ENCODE assay signal across 19 cellular contexts in genomic region chr9:87543251-87543650, GRCh38. TPM values are rescaled to one million over a fixed set of nuclear protein-coding genes. Genes with fewer than 3 reads are reported as not detected.
DNase-seq lines count a peak whose midpoint lies in the region; ATAC-seq and TF ChIP-seq lines count a peak whose summit lies in the region.
"Had no signal": no experiment of that assay in that cellular context is flagged by ENCODE, and none has a peak within 500 bp of the region (broad histone marks: within the 10 kb centered on the region; RNA-seq: fewer than 3 reads in every experiment).

No MANE protein-coding gene starts in this region.

- peak; percentile 4 for DNase-seq in EH (ENCODE audit: low read depth)
- no peak for DNase-seq in OCI-LY7 (ENCODE audit: low spot score)
- no peak for DNase-seq in endodermal cell
- no peak for DNase-seq in mesothelial cell of epicardium (ENCODE audit: low spot score in 2 of 2, unreplicated experiment in 2 of 2)
- no peak for DNase-seq in activated effector memory CD4-positive, alpha-beta T cell treated with anti-CD3 and anti-CD28 coated beads, Interleukin-2, amount 50 U/mL, for 16 hours
- DNase-seq in SK-N-DZ (ENCODE audit: low spot score), result no peak
- DNase-seq: ACHN; CD4-positive, alpha-beta memory T cell; DMS79 treated with DMSO at 0.1 percent for 48 hours; GF-D8; GOT3; MM.1S; NCI-H1105; NCI-H1694 treated with DMSO at 0.1 percent for 48 hours; NCI-H510A; Peyer's patch; SHP77 had no signal

- H3K4me1 ChIP-seq in OCI-LY7 (ENCODE audit: insufficient read depth, low read length, poor library complexity, severe bottlenecking) (peaks cover 13% of the 10 kb centered on the region), endodermal cell (ENCODE audit: control insufficient read depth, insufficient read depth, low read length) (no peaks in the 10 kb centered on the region)

- H3K4me1 Mint-ChIP-seq in endodermal cell, result peaks cover 13% of the 10 kb centered on the region
- peaks cover 45% of the 10 kb centered on the region for H3K4me1 Mint-ChIP-seq in mesothelial cell of epicardium
- H3K4me1 Mint-ChIP-seq: CD4-positive, alpha-beta memory T cell had no signal

- no peaks in the 10 kb centered on the region for H4K20me1 ChIP-seq in OCI-LY7 (ENCODE audit: insufficient read depth, low read length)

- no peak for TF ChIP-seq CTCF in OCI-LY7 (conservative IDR thresholded peaks at IDR 0.05; ENCODE audit: low read length)
- TF ChIP-seq CTCF in endodermal cell (conservative IDR thresholded peaks at IDR 0.05), result no peak
- no peak for TF ChIP-seq CTCF in mesothelial cell of epicardium (IDR thresholded peaks at IDR 0.05; ENCODE audit: unreplicated experiment)

- H3K9me3 Mint-ChIP-seq in endodermal cell, result no peaks in the 10 kb centered on the region
- H3K9me3 Mint-ChIP-seq in mesothelial cell of epicardium, result no peaks in the 10 kb centered on the region

- H3K9me2 ChIP-seq in OCI-LY7 (ENCODE audit: insufficient read depth, low read length), result no peaks in the 10 kb centered on the region

- CTCF ChIA-PET in OCI-LY7 (lab: Charles Lee; ENCODE audit: unreplicated experiment), result no interaction called here

- POLR2A ChIA-PET in OCI-LY7 (lab: Charles Lee), result interaction anchor here (1.7 kb wide), 1 partner anchor 15 kb away, joined by 4 read pairs; no protein-coding TSS in a partner anchor

- H3K9ac ChIP-seq in endodermal cell (ENCODE audit: extremely low read depth, low read length, poor library complexity, severe bottlenecking), result no peak overlapping the region
- H3K9ac ChIP-seq: KMS-11 had no signal

- no peak overlapping the region for H3K27ac ChIP-seq in OCI-LY7 (ENCODE audit: low read depth, low read length, poor library complexity, severe bottlenecking)
- no peak overlapping the region for H3K27ac ChIP-seq in endodermal cell (ENCODE audit: low read depth, low read length)
- H3K27ac ChIP-seq: KMS-11, Peyer's patch had no signal

- intact Hi-C loops in OCI-LY7 (cut with micrococcal nuclease; ENCODE audit: unreplicated experiment), result no loop called here

- no peaks in the 10 kb centered on the region for H3K79me2 ChIP-seq in OCI-LY7 (ENCODE audit: insufficient read depth, low read depth, low read length)

- H3K36me3 ChIP-seq in OCI-LY7 (ENCODE audit: insufficient read depth, low read length) (no peaks in the 10 kb centered on the region), endodermal cell (ENCODE audit: control insufficient read depth, insufficient read depth, low read length) (peaks cover 51% of the 10 kb centered on the region)
- H3K36me3 ChIP-seq: Peyer's patch had no signal

- no peak for ATAC-seq in HG03159 (IDR thresholded peaks at IDR 0.05; ENCODE audit: unreplicated experiment)

- H3K4me3 ChIP-seq in OCI-LY7 (ENCODE audit: low read depth, low read length, poor library complexity, severe bottlenecking) (no peak overlapping the region), endodermal cell (ENCODE audit: low read length) (no peak overlapping the region)
- H3K4me3 ChIP-seq: Peyer's patch had no signal

- no peak overlapping the region for H3K4me2 ChIP-seq in OCI-LY7 (ENCODE audit: low read length)
- H3K4me2 ChIP-seq: KMS-11 had no signal

- H3K9me3 ChIP-seq in OCI-LY7 (ENCODE audit: low read length), result no peaks in the 10 kb centered on the region
- no peaks in the 10 kb centered on the region for H3K9me3 ChIP-seq in endodermal cell (ENCODE audit: control insufficient read depth, low read length)
- H3K9me3 ChIP-seq: Peyer's patch had no signal

- H3K27ac Mint-ChIP-seq in endodermal cell (peak overlapping the region; percentile 40), mesothelial cell of epicardium (peak overlapping the region; percentile 67)
- H3K27ac Mint-ChIP-seq: CD4-positive, alpha-beta memory T cell had no signal

- H3K27me3 ChIP-seq in endodermal cell (ENCODE audit: control insufficient read depth, insufficient read depth, low read length, poor library complexity, severe bottlenecking), result no peaks in the 10 kb centered on the region
- H3K27me3 ChIP-seq: Peyer's patch had no signal

- H2AFZ ChIP-seq in OCI-LY7 (ENCODE audit: low read length), result 0 out of 2 replicates have a peak overlapping the region, but pooled peaks have one; percentile 29

- H3K36me3 Mint-ChIP-seq in endodermal cell (ENCODE audit: low read depth) (peaks cover 39% of the 10 kb centered on the region), mesothelial cell of epicardium (peaks cover 26% of the 10 kb centered on the region)
- H3K36me3 Mint-ChIP-seq: CD4-positive, alpha-beta memory T cell had no signal

- BruUV-seq in OCI-LY7 (replicated peaks; lab: Mats Ljungman, UMichigan), result no TSS peak

- H3K27me3 Mint-ChIP-seq in endodermal cell (ENCODE audit: insufficient read depth) (no peaks in the 10 kb centered on the region), mesothelial cell of epicardium (ENCODE audit: low read depth) (no peaks in the 10 kb centered on the region)

- H3K4me3 Mint-ChIP-seq in endodermal cell, result no peak overlapping the region
- no peak overlapping the region for H3K4me3 Mint-ChIP-seq in mesothelial cell of epicardium
- H3K4me3 Mint-ChIP-seq: CD4-positive, alpha-beta memory T cell had no signal

RNA-seq across cellular contexts. Expression of gene DAPK1, which starts 45.6 kb away (rescaled TPM):
- total RNA-seq in OCI-LY7 (2014; rRNA removed; shearing (Covaris generic)), result 0.18 and 0.25 TPM in 2 replicates
- 2.8 and 3.5 TPM in 2 replicates for total RNA-seq in OCI-LY7 (2022)
- total RNA-seq in endodermal cell, result 100 to 1,000 TPM; 117 to 139 TPM
- 39.1 TPM for polyA plus RNA-seq in endodermal cell (2013, experiment 1 of 2)
- polyA plus RNA-seq in endodermal cell (2013, experiment 2 of 2), result 33.2 TPM
- total RNA-seq in mesothelial cell of epicardium, result 239 to 246 TPM (median 240 TPM) in 3 replicates
- polyA plus RNA-seq in SK-N-DZ (2014; cell fraction: cytosol; rRNA removed), result 15.1 and 18.1 TPM in 2 replicates
- 17.5 and 31.7 TPM in 2 replicates for polyA plus RNA-seq in SK-N-DZ (2014; cell fraction: nucleus; rRNA removed)
- polyA plus RNA-seq: CD4-positive, alpha-beta memory T cell had no signal

Comparison
In these comparisons a context has a peak if more than half of its experiments do, and no peak if none do; other contexts are left out.
1. RNA of gene DAPK1, which starts 45.6 kb away (total RNA-seq): 239 to 246 TPM in mesothelial cell of epicardium and 117 to 139 TPM in endodermal cell; 0.18 to 3.5 TPM in OCI-LY7; every median in the first group is over 10 times any median in the second.